In the genomic region with DNA sequence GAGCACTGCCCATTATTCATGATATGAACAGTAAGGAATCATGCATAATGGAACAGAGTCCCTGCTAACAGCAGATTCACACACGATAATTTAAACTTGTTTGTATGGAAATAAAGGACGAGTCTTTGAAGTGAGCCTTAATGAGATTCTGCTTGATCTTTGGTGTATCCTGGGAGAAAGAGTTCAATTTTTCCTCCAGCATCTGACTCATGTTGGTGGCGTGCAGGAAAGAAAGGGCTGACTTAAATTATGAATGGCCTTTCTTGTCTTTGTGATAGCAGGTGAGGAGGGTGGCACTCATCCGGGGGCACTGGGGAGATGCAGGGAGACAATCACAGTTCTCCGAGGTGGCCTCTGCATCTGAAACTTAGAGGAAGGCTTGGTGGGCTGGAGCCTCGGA, we compare ENCODE assay signal across 18 cellular contexts.
A peak's percentile ranks its signal among the peaks of the same experiment; 100 is the strongest.
DNase-seq lines count a peak whose midpoint lies in the region; TF ChIP-seq lines count a peak whose summit lies in the region.
"Had no signal": no experiment of that assay in that cellular context is flagged by ENCODE, and none has a peak within 500 bp of the region (broad histone marks: within the 10 kb centered on the region; RNA-seq: fewer than 3 reads in every experiment).

No MANE protein-coding gene starts in this region.

- no peaks in the 10 kb centered on the region for H3K36me3 Mint-ChIP-seq in glutamatergic neuron (ENCODE audit: unreplicated experiment)
- H3K36me3 Mint-ChIP-seq: CD4-positive, CD25-positive, alpha-beta regulatory T cell had no signal

- H3K27ac Mint-ChIP-seq in glutamatergic neuron (ENCODE audit: unreplicated experiment) = no peak overlapping the region
- H3K27ac Mint-ChIP-seq: CD4-positive, CD25-positive, alpha-beta regulatory T cell; HFFc6 had no signal

- DNase-seq in COLO829 (ENCODE audit: low spot score) (peak; percentile 78), SW480 (ENCODE audit: low spot score) (peak; percentile 59), astrocyte of the hippocampus (ENCODE audit: low read depth, low spot score) (peak; percentile 40), DMS79 (lab: John Stamatoyannopoulos, UW) (no peak), cerebellar nuclear complex (lab: John Stamatoyannopoulos, UW) (no peak), glutamatergic neuron (no peak)
- DNase-seq: ACHN; BE2C; C1 segment of cervical spinal cord; Caco-2; CD4-positive, CD25-positive, alpha-beta regulatory T cell; CD8-positive, alpha-beta memory T cell; GOT3; H7; HFFc6 had no signal

- no peaks in the 10 kb centered on the region for H3K9me3 Mint-ChIP-seq in glutamatergic neuron (ENCODE audit: unreplicated experiment)

- no peaks in the 10 kb centered on the region for H3K36me3 ChIP-seq in neutrophil
- H3K36me3 ChIP-seq: BE2C had no signal

- no peaks in the 10 kb centered on the region for H3K27me3 ChIP-seq in neutrophil
- H3K27me3 ChIP-seq: BE2C had no signal

- peaks cover 21 to 23% of the 10 kb centered on the region in 2 experiments for H3K4me1 ChIP-seq in neutrophil (ENCODE audit: control insufficient read depth in 1 of 2, insufficient read depth in 1 of 2, low read depth in 1 of 2, low read length in 1 of 2)
- H3K4me1 ChIP-seq: BE2C, Caco-2 had no signal

- no peaks in the 10 kb centered on the region for H3K27me3 Mint-ChIP-seq in glutamatergic neuron (ENCODE audit: unreplicated experiment)

- no peaks in the 10 kb centered on the region for H3K4me1 Mint-ChIP-seq in glutamatergic neuron (ENCODE audit: low read depth, unreplicated experiment)

- H3K4me3 Mint-ChIP-seq in glutamatergic neuron (ENCODE audit: unreplicated experiment) = no peak overlapping the region
- H3K4me3 Mint-ChIP-seq: CD4-positive, CD25-positive, alpha-beta regulatory T cell; CD8-positive, alpha-beta memory T cell; HFFc6 had no signal

- H3K27ac ChIP-seq in neutrophil = peak overlapping the region; percentile 52
- H3K27ac ChIP-seq: HL-60 had no signal

- no peak overlapping the region for H3K4me3 ChIP-seq in neutrophil (ENCODE audit: low read depth in 1 of 2, low read length in 1 of 2)
- H3K4me3 ChIP-seq: GM12878 had no signal

- no peaks in the 10 kb centered on the region for H3K9me3 ChIP-seq in neutrophil
- H3K9me3 ChIP-seq: Caco-2 had no signal

- TF ChIP-seq CTCF in neutrophil (IDR thresholded peaks at IDR 0.05) = no peak
- no peak for TF ChIP-seq CTCF in glutamatergic neuron (IDR thresholded peaks at IDR 0.05; ENCODE audit: partially characterized antibody, unreplicated experiment)

Comparison
In these comparisons a context has a peak if more than half of its experiments do, and no peak if none do; other contexts are left out.
1. DNase-seq: peak in COLO829 (single experiment), SW480 (single experiment) and astrocyte of the hippocampus (single experiment); none in DMS79 (single experiment), cerebellar nuclear complex (0 of 2) and glutamatergic neuron (single experiment).